ENCODE assay signal across 27 cellular contexts in genomic region chr11:129041611-129042018, GRCh38.
DNase-seq lines count a peak whose midpoint lies in the region; ATAC-seq and TF ChIP-seq lines count a peak whose summit lies in the region.
"Had no signal": no experiment of that assay in that cellular context is flagged by ENCODE, and none has a peak within 500 bp of the region (broad histone marks: within the 10 kb centered on the region; RNA-seq: fewer than 3 reads in every experiment).

No MANE protein-coding gene starts in this region.

- no peaks in the 10 kb centered on the region for H3K9me2 ChIP-seq in SK-N-SH

- no peaks in the 10 kb centered on the region for H4K20me1 ChIP-seq in SK-N-SH (ENCODE audit: insufficient read depth)

- H3F3A ChIP-seq in SK-N-SH (replicated peaks; ENCODE audit: insufficient read depth) = peaks cover 9% of the 10 kb centered on the region

- TF ChIP-seq POLR2A in spleen (IDR thresholded peaks at IDR 0.05) = no peak

- H3K27me3 Mint-ChIP-seq in activated CD4-positive, alpha-beta memory T cell treated with anti-CD3 and anti-CD28 coated beads, Interleukin-2, amount 10 ng/mL, durations not matched to agents 7 days and 5 days = peaks cover 2% of the 10 kb centered on the region
- H3K27me3 Mint-ChIP-seq in activated naive CD8-positive, alpha-beta T cell treated with anti-CD3 and anti-CD28 coated beads for 36 hours = no peaks in the 10 kb centered on the region
- H3K27me3 Mint-ChIP-seq: dendritic cell treated with granulocyte-macrophage colony-stimulating factor and Interleukin-4, amounts not matched to agents 40 ng/mL and 50 ng/mL, for 4 days; T-helper 17 cell had no signal

- H3K4me2 ChIP-seq in SK-N-SH = no peak overlapping the region

- H3K27ac Mint-ChIP-seq in activated CD4-positive, alpha-beta memory T cell treated with anti-CD3 and anti-CD28 coated beads, Interleukin-2, amount 10 ng/mL, durations not matched to agents 7 days and 5 days = no peak overlapping the region
- H3K27ac Mint-ChIP-seq in activated naive CD8-positive, alpha-beta T cell treated with anti-CD3 and anti-CD28 coated beads for 36 hours = no peak overlapping the region
- H3K27ac Mint-ChIP-seq: activated T-helper 1 cell treated with anti-CD3 and anti-CD28 coated beads, Interleukin-12 subunit alpha, Interleukin-12 subunit beta, Interleukin-2, Interleukin-4 antibody, amounts not matched to agents 30 ng/mL and 10 ng/mL and 1 ng/mL, durations not matched to agents 14 hours and 24 hours and 36 hours; CD14-positive monocyte; dendritic cell treated with granulocyte-macrophage colony-stimulating factor and Interleukin-4, amounts not matched to agents 40 ng/mL and 50 ng/mL, for 4 days; H9; T-helper 17 cell had no signal

- H3K36me3 Mint-ChIP-seq in activated CD4-positive, alpha-beta memory T cell treated with anti-CD3 and anti-CD28 coated beads, Interleukin-2, amount 10 ng/mL, durations not matched to agents 7 days and 5 days (ENCODE audit: low read depth) = no peaks in the 10 kb centered on the region
- peaks cover 13% of the 10 kb centered on the region for H3K36me3 Mint-ChIP-seq in activated naive CD8-positive, alpha-beta T cell treated with anti-CD3 and anti-CD28 coated beads for 36 hours

- ATAC-seq in left ventricle myocardium superior = peak; percentile 66
- ATAC-seq: T-helper 17 cell had no signal

- POLR2A ChIA-PET in SK-N-SH (lab: Yijun Ruan, JAX) = no interaction called here
- POLR2A ChIA-PET in activated CD4-positive, alpha-beta memory T cell treated with anti-CD3 and anti-CD28 coated beads, Interleukin-2, amount 10 ng/mL, durations not matched to agents 7 days and 5 days (lab: Charles Lee) = no interaction called here

- H2AFZ ChIP-seq in SK-N-SH (ENCODE audit: low read depth) = no peak overlapping the region

- intact Hi-C loops in left ventricle myocardium superior (cut with micrococcal nuclease) (no loop called here), spleen (cut with DNase I; ENCODE audit: low total_unique reads) (no loop called here)

- no peaks in the 10 kb centered on the region for H3K27me3 ChIP-seq in right atrium auricular region
- H3K27me3 ChIP-seq in SK-N-SH (ENCODE audit: insufficient read depth) = no peaks in the 10 kb centered on the region
- no peaks in the 10 kb centered on the region for H3K27me3 ChIP-seq in spleen (replicated peaks in 1 of 7)
- H3K27me3 ChIP-seq: heart left ventricle, neutrophil had no signal

- no peak overlapping the region for H3K4me3 Mint-ChIP-seq in activated CD4-positive, alpha-beta memory T cell treated with anti-CD3 and anti-CD28 coated beads, Interleukin-2, amount 10 ng/mL, durations not matched to agents 7 days and 5 days
- no peak overlapping the region for H3K4me3 Mint-ChIP-seq in activated naive CD8-positive, alpha-beta T cell treated with anti-CD3 and anti-CD28 coated beads for 36 hours
- H3K4me3 Mint-ChIP-seq: activated T-helper 1 cell treated with anti-CD3 and anti-CD28 coated beads, Interleukin-12 subunit alpha, Interleukin-12 subunit beta, Interleukin-2, Interleukin-4 antibody, amounts not matched to agents 30 ng/mL and 10 ng/mL and 1 ng/mL, durations not matched to agents 14 hours and 24 hours and 36 hours; CD14-positive monocyte; dendritic cell treated with granulocyte-macrophage colony-stimulating factor and Interleukin-4, amounts not matched to agents 40 ng/mL and 50 ng/mL, for 4 days; H9; T-helper 17 cell had no signal

- TF ChIP-seq EP300 in SK-N-SH (IDR thresholded peaks at IDR 0.05; ENCODE audit: borderline replicate concordance in 1 of 2, low read depth in 1 of 2, low read length in 1 of 2) = no peak

- H3K79me2 ChIP-seq in SK-N-SH (ENCODE audit: insufficient read depth) = no peaks in the 10 kb centered on the region

- H3K27ac ChIP-seq in right atrium auricular region (no peak overlapping the region), SK-N-SH (ENCODE audit: low read depth in 2 of 2, low read length in 1 of 2) (no peak overlapping the region), spleen (no peak overlapping the region)
- H3K27ac ChIP-seq: heart left ventricle, neutrophil, prostate gland had no signal

- CTCF ChIA-PET in SK-N-SH (lab: Yijun Ruan, JAX) = no interaction called here
- CTCF ChIA-PET in activated CD4-positive, alpha-beta memory T cell treated with anti-CD3 and anti-CD28 coated beads, Interleukin-2, amount 10 ng/mL, durations not matched to agents 7 days and 5 days (lab: Charles Lee) = no interaction called here

- no peaks in the 10 kb centered on the region for H3K9me3 Mint-ChIP-seq in activated CD4-positive, alpha-beta memory T cell treated with anti-CD3 and anti-CD28 coated beads, Interleukin-2, amount 10 ng/mL, durations not matched to agents 7 days and 5 days
- H3K9me3 Mint-ChIP-seq in activated naive CD8-positive, alpha-beta T cell treated with anti-CD3 and anti-CD28 coated beads for 36 hours = no peaks in the 10 kb centered on the region
- H3K9me3 Mint-ChIP-seq: activated T-helper 1 cell treated with anti-CD3 and anti-CD28 coated beads, Interleukin-12 subunit alpha, Interleukin-12 subunit beta, Interleukin-2, Interleukin-4 antibody, amounts not matched to agents 30 ng/mL and 10 ng/mL and 1 ng/mL, durations not matched to agents 14 hours and 24 hours and 36 hours; dendritic cell treated with granulocyte-macrophage colony-stimulating factor and Interleukin-4, amounts not matched to agents 40 ng/mL and 50 ng/mL, for 4 days had no signal

- H3K36me3 ChIP-seq in right atrium auricular region (no peaks in the 10 kb centered on the region), SK-N-SH (replicated peaks in 1 of 2; ENCODE audit: control insufficient read depth in 1 of 2, insufficient read depth in 2 of 2, low read length in 1 of 2) (peaks cover 0 to 12% of the 10 kb centered on the region in 2 experiments), spleen (no peaks in the 10 kb centered on the region)
- H3K36me3 ChIP-seq: heart left ventricle, neutrophil, prostate gland had no signal

- 68% methylated on average over 3 of the region's 3 CpGs for WGBS in SK-N-SH (ENCODE audit: low lambda C conversion rate)
- 73 to 88% (median 85%) methylated on average over 3 of the region's 3 CpGs for WGBS in spleen, 5 donors

- H3K9me3 ChIP-seq in right atrium auricular region = peaks cover 0 to 9% of the 10 kb centered on the region in 2 donors
- no peaks in the 10 kb centered on the region for H3K9me3 ChIP-seq in SK-N-SH
- peaks cover 0 to 24% (median 3%) of the 10 kb centered on the region in 8 donors for H3K9me3 ChIP-seq in spleen
- H3K9me3 ChIP-seq: neutrophil, prostate gland had no signal

- H3K4me1 Mint-ChIP-seq in activated CD4-positive, alpha-beta memory T cell treated with anti-CD3 and anti-CD28 coated beads, Interleukin-2, amount 10 ng/mL, durations not matched to agents 7 days and 5 days = no peaks in the 10 kb centered on the region
- no peaks in the 10 kb centered on the region for H3K4me1 Mint-ChIP-seq in activated naive CD8-positive, alpha-beta T cell treated with anti-CD3 and anti-CD28 coated beads for 36 hours
- H3K4me1 Mint-ChIP-seq: CD14-positive monocyte, H9, T-helper 17 cell had no signal

- H3K4me3 ChIP-seq in right atrium auricular region (no peak overlapping the region), SK-N-SH (ENCODE audit: low read depth in 2 of 2, low read length in 1 of 2) (no peak overlapping the region), spleen (no peak overlapping the region)
- H3K4me3 ChIP-seq: heart left ventricle, prostate gland had no signal

- no peaks in the 10 kb centered on the region for H3K4me1 ChIP-seq in right atrium auricular region
- H3K4me1 ChIP-seq in SK-N-SH (ENCODE audit: control insufficient read depth in 1 of 2, insufficient read depth in 2 of 2, low read depth in 1 of 2, low read length in 1 of 2) = no peaks in the 10 kb centered on the region; a peak in 1 of 4 replicates
- no peaks in the 10 kb centered on the region for H3K4me1 ChIP-seq in spleen
- H3K4me1 ChIP-seq: heart left ventricle, prostate gland had no signal

- no peak overlapping the region for H3K9ac ChIP-seq in SK-N-SH

- DNase-seq in left ventricle myocardium superior (no peak), right atrium auricular region (ENCODE audit: low spot score) (no peak), SK-N-SH (no peak), fibroblast of peridontal ligament (ENCODE audit: extremely low read depth) (peak; percentile 50), spleen (no peak), iPS-NIHi11 (ENCODE audit: low spot score) (no peak)
- no peak for DNase-seq in activated CD4-positive, alpha-beta memory T cell treated with anti-CD3 and anti-CD28 coated beads, Interleukin-2, amount 10 ng/mL, durations not matched to agents 7 days and 5 days
- DNase-seq in activated naive CD8-positive, alpha-beta T cell treated with anti-CD3 and anti-CD28 coated beads for 36 hours = no peak
- DNase-seq: activated CD4-positive, alpha-beta T cell treated with anti-CD3 and anti-CD28 coated beads, Interleukin-2, amount 50 U/mL, for 1 hour; activated naive CD4-positive, alpha-beta T cell treated with anti-CD3 and anti-CD28 coated beads, Interleukin-2, amount 50 U/mL, for 16 hours; aorta; central memory CD4-positive, alpha-beta T cell; GDM1; H9; heart left ventricle; Karpas-422; mesendoderm; NCI-H510A; NK-92 treated with Interleukin-12 subunit alpha and Interleukin-12 subunit beta, amount 100 ng/mL, for 24 hours; stimulated activated CD4-positive, alpha-beta T cell treated with anti-CD3 and anti-CD28 coated beads, Interleukin-1b, Interleukin-23, amount 100 ng/mL, for 48 hours; substantia nigra; T-helper 17 cell had no signal

- no peak for TF ChIP-seq RAD21 in SK-N-SH (IDR thresholded peaks at IDR 0.05; ENCODE audit: low read length)

- TF ChIP-seq CTCF in right atrium auricular region (IDR thresholded peaks at IDR 0.05) = no peak
- no peak for TF ChIP-seq CTCF in SK-N-SH (IDR thresholded peaks at IDR 0.05)
- TF ChIP-seq CTCF in spleen (IDR thresholded peaks at IDR 0.05 in 8 of 11, conservative IDR thresholded peaks at IDR 0.05 in 3 of 11) = no peak

TF ChIP-seq in SK-N-SH, 30 proteins besides CTCF, POLR2A, EP300 and RAD21:
- TF ChIP-seq FOSL2 (IDR thresholded peaks at IDR 0.05; ENCODE audit: borderline replicate concordance, low read depth) = peak; percentile 15; the same call in 1 of the 2 replicates
- TF ChIP-seq MEF2A (IDR thresholded peaks at IDR 0.05; ENCODE audit: borderline replicate concordance, low read depth) = no peak
